Comparison of ENCODE assay signal across 8 cellular contexts in the genomic region with DNA sequence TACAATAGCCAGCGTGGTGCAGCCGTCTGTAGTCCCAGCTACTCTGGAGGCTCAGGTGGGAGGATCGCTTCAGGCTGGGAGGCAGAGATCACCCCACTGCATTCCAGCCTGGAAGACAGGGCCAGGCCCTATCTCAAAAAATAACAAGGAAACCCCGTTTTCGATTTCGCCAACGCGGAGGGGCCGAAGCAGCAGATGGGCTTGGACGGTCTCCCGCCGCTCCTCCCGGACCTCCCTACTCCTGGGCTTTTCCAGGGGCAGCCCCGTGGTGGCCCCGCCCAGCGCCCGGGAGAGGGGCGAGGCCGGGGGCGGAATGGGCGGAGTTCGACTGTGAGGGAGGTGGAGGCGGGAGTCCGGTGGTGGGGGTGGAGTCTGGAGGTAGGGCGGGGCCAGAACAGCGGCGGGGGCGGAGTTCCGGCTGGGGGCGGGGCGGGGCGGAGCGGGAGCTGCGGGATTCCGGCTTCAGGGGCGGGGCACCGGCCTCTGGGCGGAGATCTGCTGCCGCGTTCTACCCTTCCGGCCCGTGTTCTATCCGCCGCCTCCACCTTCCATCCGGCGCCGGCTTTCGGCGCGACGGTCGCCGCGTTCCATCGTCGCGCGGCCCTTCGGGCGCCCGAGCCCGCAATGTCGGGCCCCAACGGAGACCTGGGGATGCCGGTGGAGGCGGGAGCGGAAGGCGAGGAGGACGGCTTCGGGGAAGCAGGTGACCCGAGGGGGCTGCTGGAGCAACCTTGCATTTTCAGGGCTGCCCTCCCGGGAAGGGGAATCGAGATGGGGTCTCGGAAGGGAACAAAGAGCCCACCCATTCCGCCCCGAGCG. TPM values are rescaled to one million over a fixed set of nuclear protein-coding genes. Genes with fewer than 3 reads are reported as not detected.
DNase-seq lines count a peak whose midpoint lies in the region; ATAC-seq and TF ChIP-seq lines count a peak whose summit lies in the region.

A gene with protein sequence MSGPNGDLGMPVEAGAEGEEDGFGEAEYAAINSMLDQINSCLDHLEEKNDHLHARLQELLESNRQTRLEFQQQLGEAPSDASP (plus strand): TSS at position 482 of the 819 bp plus-strand sequence. CDS start 143 bp downstream, at position 625.

- H3K36me3 ChIP-seq in MG63: peaks cover 26% of the 10 kb centered on the region

- H3K36me3 Mint-ChIP-seq in nephron (ENCODE audit: low read depth): peaks cover 18% of the 10 kb centered on the region

- peak within 1 kb of the TSS; percentile 78 to 87 (median 84) for H3K4me3 Mint-ChIP-seq in nephron

- peak; percentile 89 for DNase-seq in DMS79 treated with DMSO at 0.1 percent for 48 hours (lab: John Stamatoyannopoulos, UW)
- DNase-seq in GOT3 (lab: John Stamatoyannopoulos, UW): peak; percentile 63
- peak; percentile 91 for DNase-seq in MG63
- peak; percentile 88 to 90 for DNase-seq in SHP77 (lab: John Stamatoyannopoulos, UW)
- peak; percentile 92 for DNase-seq in activated effector memory CD4-positive, alpha-beta T cell treated with Interleukin-2 at 50 U/mL for 16 hours
- DNase-seq in fibroblast of pulmonary artery (ENCODE audit: low read depth): peak; percentile 91
- peak; percentile 97 for DNase-seq in stimulated activated naive CD8-positive, alpha-beta T cell treated with anti-CD3 and anti-CD28 coated beads, Interleukin-15, Interleukin-2, amounts not matched to agents 100 U/mL and 50 U/mL, for 24 hours

- H3K4me3 ChIP-seq in MG63: peak within 1 kb of the TSS; percentile 92
- H3K4me3 ChIP-seq in fibroblast of pulmonary artery (replicated peaks; ENCODE audit: low read depth, low read length): peak within 1 kb of the TSS; percentile 85

- H3K27me3 Mint-ChIP-seq in nephron (ENCODE audit: low read depth): no peaks in the 10 kb centered on the region

- H3K9me3 Mint-ChIP-seq in nephron: no peaks in the 10 kb centered on the region

- TF ChIP-seq CTCF in fibroblast of pulmonary artery (IDR thresholded peaks at IDR 0.05; ENCODE audit: low read length, missing control alignments) (no peak), nephron (IDR thresholded peaks at IDR 0.05; ENCODE audit: unreplicated experiment in 3 of 3) (no peak)

- no peaks in the 10 kb centered on the region for H3K27me3 ChIP-seq in MG63

- peak; percentile 86 for ATAC-seq in stimulated activated naive CD8-positive, alpha-beta T cell treated with anti-CD3 and anti-CD28 coated beads, Interleukin-15, Interleukin-2, amounts not matched to agents 100 U/mL and 50 U/mL, for 24 hours

- H3K27ac Mint-ChIP-seq in nephron: peak within 1 kb of the TSS; percentile 48 to 66 (median 66)

- peaks cover 4% of the 10 kb centered on the region for H3K4me1 Mint-ChIP-seq in nephron

- H3K9me3 ChIP-seq in MG63: no peaks in the 10 kb centered on the region

RNA-seq across cellular contexts. Expression of the gene that starts here (rescaled TPM):
- total RNA-seq in MG63 (2014; rRNA removed; shearing (Covaris generic); ENCODE audit: low replicate concordance): 37.3 and 57.0 TPM in 2 replicates

Comparison
In these comparisons a context has a peak if more than half of its experiments do, and no peak if none do; other contexts are left out.
1. Peak in every context shown above with its lines: DNase-seq, ATAC-seq and H3K4me3 ChIP-seq.